Comparison of ENCODE assay signal across 8 cellular contexts in the genomic region with DNA sequence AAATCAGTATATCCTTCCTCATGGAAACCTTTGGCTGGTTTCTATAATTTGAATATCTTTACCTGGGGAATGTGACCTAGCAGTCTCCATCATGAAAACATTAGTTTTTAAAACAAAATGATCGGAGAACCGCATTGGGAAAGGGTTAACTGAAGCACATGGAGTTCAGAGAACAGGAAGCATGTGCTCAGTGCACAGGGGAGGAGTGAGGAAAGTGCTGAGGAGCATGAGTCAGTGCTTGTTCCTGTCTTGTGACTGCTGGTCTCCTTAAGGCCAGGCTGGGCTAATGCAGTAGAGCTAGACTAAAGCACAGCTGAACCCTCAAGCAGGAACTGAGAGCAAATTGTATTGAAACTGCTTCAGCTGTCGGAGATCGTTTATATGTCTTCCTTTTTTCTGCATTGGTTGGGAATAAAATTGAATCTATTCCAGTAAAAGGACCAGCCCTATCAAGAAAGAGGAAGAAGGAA. TPM values are rescaled to one million over a fixed set of nuclear protein-coding genes. Genes with fewer than 3 reads are reported as not detected.
A peak's percentile ranks its signal among the peaks of the same experiment; 100 is the strongest.
DNase-seq lines count a peak whose midpoint lies in the region; ATAC-seq, FAIRE-seq and TF ChIP-seq lines count a peak whose summit lies in the region.

No MANE protein-coding gene starts in this region.

- H3K36me3 ChIP-seq in muscle layer of duodenum (ENCODE audit: control insufficient read depth in 1 of 2, insufficient read depth in 2 of 2, low read length in 2 of 2) = peaks cover 28 to 29% of the 10 kb centered on the region in 2 donors
- no peaks in the 10 kb centered on the region for H3K36me3 ChIP-seq in testis (ENCODE audit: low read depth, missing control alignments)

- H3K27me3 Mint-ChIP-seq in Calu3 (ENCODE audit: unreplicated experiment) = no peaks in the 10 kb centered on the region
- no peaks in the 10 kb centered on the region for H3K27me3 Mint-ChIP-seq in activated CD4-positive, alpha-beta T cell treated with anti-CD3 and anti-CD28 coated beads for 36 hours

- peaks cover 0 to 12% of the 10 kb centered on the region in 2 donors for H3K4me1 ChIP-seq in muscle layer of duodenum (ENCODE audit: control insufficient read depth in 1 of 2, insufficient read depth in 2 of 2, low read length in 2 of 2)
- no peaks in the 10 kb centered on the region for H3K4me1 ChIP-seq in testis

- H3K9me3 ChIP-seq in muscle layer of duodenum (ENCODE audit: control insufficient read depth in 1 of 2, low read length in 2 of 2) = no peaks in the 10 kb centered on the region
- no peaks in the 10 kb centered on the region for H3K9me3 ChIP-seq in testis

- DNase-seq in Calu3 (peak; percentile 69), HTR-8/SVneo (ENCODE audit: insufficient read length, low spot score) (peak; percentile 26), testis (peak; percentile 58), NCI-H524 (lab: John Stamatoyannopoulos, UW) (no peak)
- DNase-seq in activated CD4-positive, alpha-beta T cell treated with anti-CD3 and anti-CD28 coated beads for 36 hours = peak; percentile 81
- peak; percentile 59 for DNase-seq in effector CD4-positive, alpha-beta T cell

- peak overlapping the region; percentile 27 for H3K4me3 Mint-ChIP-seq in Calu3 (ENCODE audit: low read depth, unreplicated experiment)
- peak overlapping the region; percentile 82 for H3K4me3 Mint-ChIP-seq in activated CD4-positive, alpha-beta T cell treated with anti-CD3 and anti-CD28 coated beads for 36 hours

- H3K27ac Mint-ChIP-seq in Calu3 (ENCODE audit: unreplicated experiment) = peak overlapping the region; percentile 79
- peak overlapping the region; percentile 96 for H3K27ac Mint-ChIP-seq in activated CD4-positive, alpha-beta T cell treated with anti-CD3 and anti-CD28 coated beads for 36 hours

- peaks cover 10% of the 10 kb centered on the region for H3K4me1 Mint-ChIP-seq in Calu3 (ENCODE audit: low read depth, unreplicated experiment)
- peaks cover 46% of the 10 kb centered on the region for H3K4me1 Mint-ChIP-seq in activated CD4-positive, alpha-beta T cell treated with anti-CD3 and anti-CD28 coated beads for 36 hours

- no peak for FAIRE-seq in HTR-8/SVneo (lab: Jason Lieb, UNC)

- POLR2A ChIA-PET in activated CD4-positive, alpha-beta T cell treated with anti-CD3 and anti-CD28 coated beads for 36 hours (lab: Charles Lee) = interaction anchor here (0.8 to 2.5 kb wide), 4 partner anchors 53 to 111 kb away, joined by 4 to 18 read pairs (median 4); partner anchors contain the start of gene AIM2

- H3K4me3 ChIP-seq in muscle layer of duodenum (ENCODE audit: low read depth in 1 of 2, low read length in 2 of 2) (peak overlapping the region; percentile 10 to 26), testis (no peak overlapping the region)

- H3K27ac ChIP-seq in muscle layer of duodenum (ENCODE audit: low read length) (peak overlapping the region; percentile 50), testis (no peak overlapping the region)

- TF ChIP-seq CTCF in Calu3 (IDR thresholded peaks at IDR 0.05; ENCODE audit: unreplicated experiment) = no peak
- TF ChIP-seq CTCF in testis (IDR thresholded peaks at IDR 0.05) = no peak

- peaks cover 28% of the 10 kb centered on the region for H3K36me3 Mint-ChIP-seq in Calu3 (ENCODE audit: insufficient read depth, unreplicated experiment)
- peaks cover 90% of the 10 kb centered on the region for H3K36me3 Mint-ChIP-seq in activated CD4-positive, alpha-beta T cell treated with anti-CD3 and anti-CD28 coated beads for 36 hours (ENCODE audit: low read depth)

- no peaks in the 10 kb centered on the region for H3K27me3 ChIP-seq in muscle layer of duodenum (ENCODE audit: low read depth, low read length)
- no peaks in the 10 kb centered on the region for H3K27me3 ChIP-seq in testis

- no peaks in the 10 kb centered on the region for H3K9me3 Mint-ChIP-seq in Calu3 (ENCODE audit: low read depth, unreplicated experiment)
- H3K9me3 Mint-ChIP-seq in activated CD4-positive, alpha-beta T cell treated with anti-CD3 and anti-CD28 coated beads for 36 hours (ENCODE audit: low read depth) = no peaks in the 10 kb centered on the region

- 77 to 81% methylated on average over 4 of the region's 4 CpGs for WGBS in testis, 2 donors

- no peak for TF ChIP-seq POLR2A in testis (IDR thresholded peaks at IDR 0.05)

- BruUV-seq in Calu3 (replicated peaks; lab: Mats Ljungman, UMichigan) = no TSS peak

- ATAC-seq in GM21447 (IDR thresholded peaks at IDR 0.05; ENCODE audit: unreplicated experiment) = peak; percentile 93
- peak; percentile 83 for ATAC-seq in activated CD4-positive, alpha-beta T cell treated with anti-CD3 and anti-CD28 coated beads for 36 hours

- CTCF ChIA-PET in Calu3 (lab: Charles Lee) = no interaction called here
- CTCF ChIA-PET in activated CD4-positive, alpha-beta T cell treated with anti-CD3 and anti-CD28 coated beads for 36 hours (lab: Charles Lee) = interaction anchor here (0.6 to 1.5 kb wide), 5 partner anchors 37 to 117 kb away, joined by 3 to 5 read pairs (median 3); no protein-coding TSS in a partner anchor

- intact Hi-C loops in Calu3 (cut with micrococcal nuclease; ENCODE audit: unreplicated experiment) (loop anchor here (10.0 kb wide), 1 partner anchor 1521 kb away; no protein-coding TSS in a partner anchor), testis (cut with DNase I; ENCODE audit: low total_unique reads) (no loop called here)
- intact Hi-C loops in activated CD4-positive, alpha-beta T cell treated with anti-CD3 and anti-CD28 coated beads for 36 hours (cut with DNase I, micrococcal nuclease) = loop anchor here in 1 of 2 experiments (5.0 kb wide), 1 partner anchor 37 kb away; no protein-coding TSS in a partner anchor

RNA-seq across cellular contexts. Expression of gene IFI16, which starts 5.8 kb away (rescaled TPM):
- 52.8 and 84.5 TPM in 2 replicates for total RNA-seq in Calu3 (2022)
- 100 to 1,000 TPM; 263 to 308 TPM for total RNA-seq in activated CD4-positive, alpha-beta T cell treated with anti-CD3 and anti-CD28 coated beads for 36 hours
- total RNA-seq in testis = 10 to 100 TPM; 34.3 to 39.8 TPM
- 35.7 TPM for polyA plus RNA-seq in testis (ENCODE audit: insufficient read depth, low read depth, low replicate concordance)

Comparison
In these comparisons a context has a peak if more than half of its experiments do, and no peak if none do; other contexts are left out.
1. DNase-seq: peak in Calu3 (single experiment), HTR-8/SVneo (single experiment), activated CD4-positive, alpha-beta T cell treated with anti-CD3 and anti-CD28 coated beads for 36 hours (single experiment), effector CD4-positive, alpha-beta T cell (single experiment) and testis (single experiment); none in NCI-H524 (0 of 2).
2. H3K4me3 ChIP-seq: peak in muscle layer of duodenum (2 of 2); none in testis (0 of 2).